14 cellular contexts compared by ENCODE assay signal in genomic region chr4:66554844-66555243, GRCh38.
"Had no signal": no experiment of that assay in that cellular context is flagged by ENCODE, and none has a peak within 500 bp of the region (broad histone marks: within the 10 kb centered on the region; RNA-seq: fewer than 3 reads in every experiment).

No MANE protein-coding gene starts in this region.

- H3K27ac ChIP-seq: gastrocnemius medialis, right atrium auricular region, spleen had no signal

- DNase-seq: activated CD4-positive, alpha-beta memory T cell treated with anti-CD3 and anti-CD28 coated beads for 36 hours; activated CD4-positive, alpha-beta T cell treated with anti-CD3 and anti-CD28 coated beads for 1 hour; activated effector memory CD4-positive, alpha-beta T cell treated with anti-CD3 and anti-CD28 coated beads, Interleukin-2, amount 50 U/mL, for 16 hours; activated T-cell treated with anti-CD3 and anti-CD28 coated beads, Interleukin-2, amount 50 U/mL, for 4 hours; amygdala; gastrocnemius medialis; kidney glomerular epithelial cell; naive B cell; posterior cingulate gyrus; spleen; stimulated activated CD4-positive, alpha-beta T cell treated with anti-CD3 and anti-CD28 coated beads, Interleukin-1b, Interleukin-23, amount 100 ng/mL, for 48 hours; stimulated activated naive B cell treated with anti-CD40 and anti-IgM and Interleukin-4, amounts not matched to agents 10 μg/mL and 1 μg/mL and 100 μg/mL, for 72 hours; SW 1271 had no signal

- H3K9me3 ChIP-seq: gastrocnemius medialis had no signal

- H3K4me3 ChIP-seq: gastrocnemius medialis, right atrium auricular region, spleen had no signal

- H3K36me3 ChIP-seq: gastrocnemius medialis, right atrium auricular region, spleen had no signal

- H3K27me3 ChIP-seq: gastrocnemius medialis, right atrium auricular region, spleen had no signal

- H3K4me1 ChIP-seq: gastrocnemius medialis, right atrium auricular region, spleen had no signal
